In genomic region chrX:136822337-136823095, GRCh38 we compare ENCODE assay signal across 15 cellular contexts.
"Had no signal": no experiment of that assay in that cellular context is flagged by ENCODE, and none has a peak within 500 bp of the region (broad histone marks: within the 10 kb centered on the region; RNA-seq: fewer than 3 reads in every experiment).

No MANE protein-coding gene starts in this region.

- H3K36me3 Mint-ChIP-seq: activated CD8-positive, alpha-beta memory T cell treated with anti-CD3 and anti-CD28 coated beads, Interleukin-2, amount 10 ng/mL, durations not matched to agents 7 days and 5 days; stimulated activated effector memory CD8-positive, alpha-beta T cell treated with anti-CD3 and anti-CD28 coated beads, Interleukin-12 subunit alpha, Interleukin-12 subunit beta, amount 100 ng/mL, for 72 hours had no signal

- H3K27ac ChIP-seq: dorsolateral prefrontal cortex, esophagus squamous epithelium, gastroesophageal sphincter, neural progenitor cell, parathyroid adenoma, transverse colon had no signal

- H3K4me3 ChIP-seq: dorsolateral prefrontal cortex, esophagus squamous epithelium, gastroesophageal sphincter, neural progenitor cell, transverse colon had no signal

- H3K4me3 Mint-ChIP-seq: activated CD8-positive, alpha-beta memory T cell treated with anti-CD3 and anti-CD28 coated beads, Interleukin-2, amount 10 ng/mL, durations not matched to agents 7 days and 5 days; activated naive CD8-positive, alpha-beta T cell; activated T-cell treated with anti-CD3 and anti-CD28 coated beads, Interleukin-2, amount 50 U/mL, for 24 hours; mesothelial cell of epicardium; neural progenitor cell; stimulated activated effector memory CD8-positive, alpha-beta T cell treated with anti-CD3 and anti-CD28 coated beads, Interleukin-12 subunit alpha, Interleukin-12 subunit beta, amount 100 ng/mL, for 72 hours; T-helper 2 cell treated with Interferon-gamma antibody and Interleukin-4, amounts not matched to agents 5 μg/mL and 100 μg/mL, for 36 hours had no signal

- H3K9me3 Mint-ChIP-seq: activated T-cell treated with anti-CD3 and anti-CD28 coated beads, Interleukin-2, amount 50 U/mL, for 24 hours; stimulated activated effector memory CD8-positive, alpha-beta T cell treated with anti-CD3 and anti-CD28 coated beads, Interleukin-12 subunit alpha, Interleukin-12 subunit beta, amount 100 ng/mL, for 72 hours; T-helper 2 cell treated with Interferon-gamma antibody and Interleukin-4, amounts not matched to agents 5 μg/mL and 100 μg/mL, for 36 hours had no signal

- H3K4me1 Mint-ChIP-seq: activated CD8-positive, alpha-beta memory T cell treated with anti-CD3 and anti-CD28 coated beads, Interleukin-2, amount 10 ng/mL, durations not matched to agents 7 days and 5 days; mesothelial cell of epicardium; neural progenitor cell; stimulated activated effector memory CD8-positive, alpha-beta T cell treated with anti-CD3 and anti-CD28 coated beads, Interleukin-12 subunit alpha, Interleukin-12 subunit beta, amount 100 ng/mL, for 72 hours had no signal

- H3K27ac Mint-ChIP-seq: activated CD8-positive, alpha-beta memory T cell treated with anti-CD3 and anti-CD28 coated beads, Interleukin-2, amount 10 ng/mL, durations not matched to agents 7 days and 5 days; activated naive CD8-positive, alpha-beta T cell; activated T-cell treated with anti-CD3 and anti-CD28 coated beads, Interleukin-2, amount 50 U/mL, for 24 hours; mesothelial cell of epicardium; neural progenitor cell; stimulated activated effector memory CD8-positive, alpha-beta T cell treated with anti-CD3 and anti-CD28 coated beads, Interleukin-12 subunit alpha, Interleukin-12 subunit beta, amount 100 ng/mL, for 72 hours; T-helper 2 cell treated with Interferon-gamma antibody and Interleukin-4, amounts not matched to agents 5 μg/mL and 100 μg/mL, for 36 hours had no signal

- H3K27me3 Mint-ChIP-seq: activated CD8-positive, alpha-beta memory T cell treated with anti-CD3 and anti-CD28 coated beads, Interleukin-2, amount 10 ng/mL, durations not matched to agents 7 days and 5 days; activated naive CD8-positive, alpha-beta T cell had no signal

- H3K27me3 ChIP-seq: esophagus squamous epithelium, gastroesophageal sphincter, neural progenitor cell, transverse colon had no signal

- H3K36me3 ChIP-seq: neural progenitor cell, transverse colon had no signal

- ATAC-seq: activated CD8-positive, alpha-beta memory T cell treated with anti-CD3 and anti-CD28 coated beads, Interleukin-2, amount 10 ng/mL, durations not matched to agents 7 days and 5 days; gastroesophageal sphincter; stimulated activated effector memory CD8-positive, alpha-beta T cell treated with anti-CD3 and anti-CD28 coated beads, Interleukin-12 subunit alpha, Interleukin-12 subunit beta, amount 100 ng/mL, for 72 hours had no signal

- DNase-seq: activated CD4-positive, alpha-beta T cell treated with anti-CD3 and anti-CD28 coated beads for 1 hour; activated CD4-positive, alpha-beta T cell treated with anti-CD3 and anti-CD28 coated beads, Interleukin-2, amount 50 U/mL, for 48 hours; activated CD8-positive, alpha-beta memory T cell treated with anti-CD3 and anti-CD28 coated beads, Interleukin-2, amount 10 ng/mL, durations not matched to agents 7 days and 5 days; activated gamma-delta T cell; activated T-cell treated with anti-CD3 and anti-CD28 coated beads, Interleukin-2, amount 50 U/mL, for 24 hours; dorsolateral prefrontal cortex; esophagus squamous epithelium; transverse colon had no signal

- H3K9me3 ChIP-seq: esophagus squamous epithelium, gastroesophageal sphincter, transverse colon had no signal

- H3K4me1 ChIP-seq: esophagus squamous epithelium, gastroesophageal sphincter, neural progenitor cell, parathyroid adenoma, transverse colon had no signal
